In genomic region chr4:89303177-89303576, GRCh38 we compare ENCODE assay signal across 10 cellular contexts. TPM values are rescaled to one million over a fixed set of nuclear protein-coding genes. Genes with fewer than 3 reads are reported as not detected.
DNase-seq lines count a peak whose midpoint lies in the region; ATAC-seq, FAIRE-seq and TF ChIP-seq lines count a peak whose summit lies in the region.
"Had no signal": no experiment of that assay in that cellular context is flagged by ENCODE, and none has a peak within 500 bp of the region (broad histone marks: within the 10 kb centered on the region; RNA-seq: fewer than 3 reads in every experiment).

No MANE protein-coding gene starts in this region.

- CTCF ChIA-PET in A549 (lab: Yijun Ruan, JAX): interaction anchor here (1.1 kb wide), 1 partner anchor 76 kb away, joined by 3 read pairs; no protein-coding TSS in a partner anchor

- H3K23ac ChIP-seq in H9 (ENCODE audit: insufficient read length, low read depth, low read length): no peak overlapping the region

- H3K4me1 Mint-ChIP-seq in dendritic cell treated with granulocyte-macrophage colony-stimulating factor and Interleukin-4, amounts not matched to agents 40 ng/mL and 50 ng/mL, for 4 days (ENCODE audit: low read depth): peaks cover 60% of the 10 kb centered on the region
- peaks cover 12 to 20% of the 10 kb centered on the region in 2 experiments for H3K4me1 Mint-ChIP-seq in H9

- H2BK15ac ChIP-seq in H9 (ENCODE audit: low read depth, low read length): no peak overlapping the region

- H4K8ac ChIP-seq in H9 (replicated peaks; ENCODE audit: insufficient read length, low read depth, low read length): no peak overlapping the region

- DNase-seq in A549 (ENCODE audit: low read depth in 1 of 2, low spot score in 1 of 2) (peak in 1 of 2 experiments; percentile 91), NCI-H1092 treated with DMSO at 0.1 percent for 48 hours (lab: John Stamatoyannopoulos, UW) (peak; percentile 25), occipital lobe (lab: John Stamatoyannopoulos, UW) (no peak), NCI-H187 (lab: John Stamatoyannopoulos, UW) (no peak), H9 (no peak)
- DNase-seq in activated CD4-positive, alpha-beta T cell treated with anti-CD3 and anti-CD28 coated beads for 4 hours: peak; percentile 47 to 54

- POLR2A ChIA-PET in A549 (lab: Yijun Ruan, JAX): no interaction called here

- H3K23me2 ChIP-seq in H9 (ENCODE audit: insufficient read length, low read depth, low read length, poor library complexity, severe bottlenecking): peaks cover 3% of the 10 kb centered on the region

- WGBS in A549 (ENCODE audit: missing lambda C conversion rate): 14% methylated on average over 7 of the region's 7 CpGs
- no CpG with 5 or more reads among the region's 7 CpGs for WGBS in H9 (ENCODE audit: extremely low coverage, insufficient read length, low lambda C conversion rate)

- peak overlapping the region; percentile 98 for H3K4me2 ChIP-seq in A549
- H3K4me2 ChIP-seq in H9 (ENCODE audit: insufficient read depth, insufficient read length, low read length): no peak overlapping the region

- no peak overlapping the region for H2AK5ac ChIP-seq in H9 (ENCODE audit: insufficient read length, low read length)

- TF ChIP-seq EP300 in A549 (IDR thresholded peaks at IDR 0.05): peak in 1 of 2 experiments; percentile 20; a peak in 1 of 5 replicates

- peak; percentile 79 for FAIRE-seq in A549 (lab: Jason Lieb, UNC)

- no peaks in the 10 kb centered on the region for H3K27me3 Mint-ChIP-seq in dendritic cell treated with granulocyte-macrophage colony-stimulating factor and Interleukin-4, amounts not matched to agents 40 ng/mL and 50 ng/mL, for 4 days
- H3K27me3 Mint-ChIP-seq in H9 (ENCODE audit: low read depth): peaks cover 28% of the 10 kb centered on the region
- H3K27me3 Mint-ChIP-seq: progenitor cell of endocrine pancreas had no signal

- TF ChIP-seq RAD21 in A549 (conservative IDR thresholded peaks at IDR 0.05 in 1 of 2, IDR thresholded peaks at IDR 0.05 in 1 of 2): peak; percentile 47

- H3K9me3 Mint-ChIP-seq in dendritic cell treated with granulocyte-macrophage colony-stimulating factor and Interleukin-4, amounts not matched to agents 40 ng/mL and 50 ng/mL, for 4 days: no peaks in the 10 kb centered on the region
- no peaks in the 10 kb centered on the region for H3K9me3 Mint-ChIP-seq in H9

- H3K4me3 ChIP-seq in A549: peak overlapping the region; percentile 18; the same call in 1 of the 3 replicates

- H3T11ph ChIP-seq in H9 (ENCODE audit: low read length): no peak overlapping the region

- no peak overlapping the region for H3K9ac ChIP-seq in H9 (ENCODE audit: extremely low read depth, insufficient read length, low read length)

- H3K79me2 ChIP-seq in H9 (ENCODE audit: insufficient read depth, low read length): no peaks in the 10 kb centered on the region

- H3K14ac ChIP-seq in H9 (ENCODE audit: insufficient read depth, low read length): no peak overlapping the region

- H3K18ac ChIP-seq in H9 (ENCODE audit: insufficient read length, low read depth, low read length): no peak overlapping the region

- H3K4me3 Mint-ChIP-seq in dendritic cell treated with granulocyte-macrophage colony-stimulating factor and Interleukin-4, amounts not matched to agents 40 ng/mL and 50 ng/mL, for 4 days: no peak overlapping the region
- no peak overlapping the region for H3K4me3 Mint-ChIP-seq in H9

- H3K36me3 Mint-ChIP-seq in dendritic cell treated with granulocyte-macrophage colony-stimulating factor and Interleukin-4, amounts not matched to agents 40 ng/mL and 50 ng/mL, for 4 days (ENCODE audit: low read depth): peaks cover 12% of the 10 kb centered on the region
- no peaks in the 10 kb centered on the region for H3K36me3 Mint-ChIP-seq in H9 (ENCODE audit: insufficient read depth in 1 of 3, low read depth in 3 of 3)

- no peak for TF ChIP-seq POLR2A in A549 (IDR thresholded peaks at IDR 0.05; ENCODE audit: low read length)

- H4K5ac ChIP-seq in H9 (ENCODE audit: insufficient read length, low read depth, low read length): no peak overlapping the region

- intact Hi-C loops in dendritic cell treated with granulocyte-macrophage colony-stimulating factor and Interleukin-4, amounts not matched to agents 40 ng/mL and 50 ng/mL, for 4 days (cut with micrococcal nuclease): loop anchor here (10.0 kb wide), 1 partner anchor 188 kb away; the partner anchor contains the start of gene TIGD2

- H3K27ac ChIP-seq in A549: peak overlapping the region; percentile 78 to 88
- H3K27ac ChIP-seq in H9 (ENCODE audit: insufficient read length, low read depth, low read length): no peak overlapping the region

- TF ChIP-seq CTCF in A549 (IDR thresholded peaks at IDR 0.05) (no peak), H9 (conservative IDR thresholded peaks at IDR 0.05) (no peak)

- H2BK20ac ChIP-seq in H9 (ENCODE audit: low read depth, low read length, poor library complexity, severe bottlenecking): no peak overlapping the region

- H3K4me1 ChIP-seq in A549: peaks cover 42% of the 10 kb centered on the region
- peaks cover 3% of the 10 kb centered on the region for H3K4me1 ChIP-seq in H9 (ENCODE audit: insufficient read depth, low read length)

- no peak overlapping the region for H3K4ac ChIP-seq in H9 (ENCODE audit: low read depth, low read length)

- no peak overlapping the region for H3K56ac ChIP-seq in H9 (ENCODE audit: insufficient read length, low read depth, low read length)

- ATAC-seq in A549: peak; percentile 15 to 39; a peak in 3 of 6 replicates
- no peak for ATAC-seq in GM21381 (IDR thresholded peaks at IDR 0.05; ENCODE audit: unreplicated experiment)

- no peaks in the 10 kb centered on the region for H3K79me1 ChIP-seq in H9 (ENCODE audit: insufficient read depth, low read depth, low read length, poor library complexity, severe bottlenecking)

- no peak overlapping the region for H4K91ac ChIP-seq in H9 (ENCODE audit: insufficient read length, low read depth, low read length)

- H3K27me3 ChIP-seq in H9 (ENCODE audit: insufficient read depth, low read length): no peaks in the 10 kb centered on the region; the same call in 1 of the 2 replicates

- H2AFZ ChIP-seq in H9 (ENCODE audit: low read length): no peak overlapping the region

- peak overlapping the region; percentile 86 for H3K27ac Mint-ChIP-seq in dendritic cell treated with granulocyte-macrophage colony-stimulating factor and Interleukin-4, amounts not matched to agents 40 ng/mL and 50 ng/mL, for 4 days
- H3K27ac Mint-ChIP-seq in H9: no peak overlapping the region
- H3K27ac Mint-ChIP-seq: progenitor cell of endocrine pancreas had no signal

- no peak overlapping the region for H2BK120ac ChIP-seq in H9 (ENCODE audit: low read depth, low read length, poor library complexity, severe bottlenecking)

- no peaks in the 10 kb centered on the region for H4K20me1 ChIP-seq in H9 (ENCODE audit: control insufficient read depth, insufficient read depth, insufficient read length)

- H2BK5ac ChIP-seq in H9 (ENCODE audit: insufficient read length, low read length): no peak overlapping the region

- no peak overlapping the region for H2BK12ac ChIP-seq in H9 (ENCODE audit: insufficient read length, low read depth, low read length)

- H3K9me3 ChIP-seq in A549: no peaks in the 10 kb centered on the region
- no peaks in the 10 kb centered on the region for H3K9me3 ChIP-seq in H9 (ENCODE audit: control insufficient read depth, low read depth, low read length)

TF ChIP-seq in A549, 52 proteins besides CTCF, POLR2A, EP300 and RAD21 (continues in another document):
- TF ChIP-seq HDAC2 (IDR thresholded peaks at IDR 0.05) (no peak), RNF2 (IDR thresholded peaks at IDR 0.05; ENCODE audit: borderline replicate concordance, low read depth) (no peak), JUN (IDR thresholded peaks at IDR 0.05) (peak in 1 of 2 experiments; percentile 34; a peak in 1 of 5 replicates), CBX2 (IDR thresholded peaks at IDR 0.05; ENCODE audit: borderline replicate concordance, low read depth) (no peak), ATOH8 (CRISPR knock-in tag; IDR thresholded peaks at IDR 0.05; ENCODE audit: low read depth) (no peak), E2F6 (IDR thresholded peaks at IDR 0.05; ENCODE audit: borderline replicate concordance, low read depth) (no peak), RARB (CRISPR knock-in tag; IDR thresholded peaks at IDR 0.05) (0 out of 2 replicates have a peak, but pooled peaks have one; percentile 61), HOXA7 (CRISPR knock-in tag; IDR thresholded peaks at IDR 0.05) (no peak), ZSCAN20 (CRISPR knock-in tag; IDR thresholded peaks at IDR 0.05) (no peak), SMC3 (IDR thresholded peaks at IDR 0.05) (peak; percentile 38; the same call in 2 of the 3 replicates), CEBPB (IDR thresholded peaks at IDR 0.05) (peak in 1 of 2 experiments; percentile 53; a peak in 1 of 4 replicates), GATA3 (IDR thresholded peaks at IDR 0.05; ENCODE audit: borderline replicate concordance) (peak; percentile 78; the same call in 1 of the 2 replicates), CHD4 (IDR thresholded peaks at IDR 0.05; ENCODE audit: borderline replicate concordance) (no peak)

RNA-seq across cellular contexts. Expression of gene GPRIN3, which starts 4.4 kb away (rescaled TPM):
- polyA plus RNA-seq in A549 (2011; rRNA removed) (18.7 and 23.2 TPM in 2 replicates), A549 (2017; fragmentation: RNase III; extraction: RNeasy Plus Mini Kit Qiagen cat#74134 plus additional on column Dnase treatment) (5.8 to 6.8 TPM (median 6.4 TPM) in 3 replicates)
- polyA plus RNA-seq in A549 (2012; cell fraction: cytosol; rRNA removed): 1.9 and 2.6 TPM in 2 replicates
- 2.9 and 4.5 TPM in 2 replicates for polyA plus RNA-seq in A549 (2012; cell fraction: nucleus; rRNA removed)
- polyA minus RNA-seq in A549 (2011; rRNA and poly(A)+ RNA removed): 47.3 and 56.1 TPM in 2 replicates
- total RNA-seq in occipital lobe (31.2 TPM), H9 (2021) (0.48 and 0.53 TPM in 2 replicates)
- polyA plus RNA-seq: BJ had no signal

Comparison
In these comparisons a context has a peak if more than half of its experiments do, and no peak if none do; other contexts are left out.
1. DNase-seq: peak in NCI-H1092 treated with DMSO at 0.1 percent for 48 hours (single experiment) and activated CD4-positive, alpha-beta T cell treated with anti-CD3 and anti-CD28 coated beads for 4 hours (2 of 2); none in occipital lobe (single experiment), NCI-H187 (0 of 2) and H9 (single experiment).
2. RNA of gene GPRIN3, which starts 4.4 kb away (total RNA-seq): 31.2 TPM in occipital lobe (single experiment); 0.48 to 0.53 TPM in H9; every median in the first group is over 10 times any median in the second.